ENCODE assay signal across 1 cellular context in the genomic region with DNA sequence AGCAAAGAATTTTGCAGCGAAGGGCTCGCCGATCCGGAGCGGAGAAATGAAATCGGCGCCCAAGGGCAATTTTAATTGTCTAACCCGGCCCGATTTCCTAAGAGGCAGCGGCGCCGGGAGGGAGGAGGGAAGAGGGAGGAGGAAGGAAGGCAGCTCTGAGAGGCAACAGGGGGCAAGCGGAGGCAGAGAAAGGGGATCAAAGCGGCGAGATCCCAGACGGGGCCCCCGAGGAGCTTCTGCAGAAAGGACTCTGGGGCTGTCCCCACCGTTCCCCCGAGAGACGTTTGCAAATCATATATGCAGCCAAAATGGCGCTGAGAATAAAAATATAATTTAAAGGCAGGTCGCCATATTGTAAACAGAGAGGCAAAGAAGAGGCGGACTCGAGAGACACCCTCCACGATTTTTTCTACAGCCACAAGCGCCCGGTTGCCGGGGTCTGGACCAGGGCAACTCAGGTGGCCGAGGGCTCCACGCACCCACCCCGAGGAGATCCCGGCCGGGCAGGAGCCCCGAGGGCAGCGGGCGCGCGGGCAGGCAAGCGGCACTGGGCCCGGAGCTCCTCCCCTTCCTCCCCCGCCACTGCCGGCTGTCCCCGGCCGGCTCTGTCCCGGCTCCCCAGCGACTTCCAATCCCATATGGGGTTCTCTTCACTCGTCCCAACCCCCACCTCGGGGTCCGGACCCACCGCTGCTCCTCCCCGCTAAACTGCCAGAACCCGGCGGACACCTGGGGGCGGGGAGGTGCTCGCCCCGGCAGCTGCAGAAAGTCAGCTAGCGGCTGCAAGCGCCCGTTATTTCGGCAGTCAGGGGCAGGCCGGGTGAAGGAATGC.
TF ChIP-seq lines count a peak whose summit lies in the region.

No MANE protein-coding gene starts in this region.

TF ChIP-seq in HepG2, 621 proteins besides CTCF, POLR2A, EP300 and RAD21 (continued from another document and continues in another):
- TF ChIP-seq ARID4A (CRISPR knock-in tag; IDR thresholded peaks at IDR 0.05; ENCODE audit: borderline replicate concordance) (peak; percentile 72), FOXC1 (CRISPR knock-in tag; IDR thresholded peaks at IDR 0.05; ENCODE audit: borderline replicate concordance) (peak; percentile 58; the same call in 1 of the 2 replicates), NRL (CRISPR knock-in tag; IDR thresholded peaks at IDR 0.05; ENCODE audit: borderline replicate concordance) (no peak), ZNF30 (CRISPR knock-in tag; IDR thresholded peaks at IDR 0.05) (no peak), KLF6 (CRISPR knock-in tag; IDR thresholded peaks at IDR 0.05) (no peak), ZNF34 (CRISPR knock-in tag; IDR thresholded peaks at IDR 0.05; ENCODE audit: borderline replicate concordance) (no peak), MYC (CRISPR knock-in tag; IDR thresholded peaks at IDR 0.05; ENCODE audit: borderline replicate concordance) (peak; percentile 29; the same call in 1 of the 2 replicates), HDAC1 (CRISPR knock-in tag; IDR thresholded peaks at IDR 0.05) (peak; percentile 22; the same call in 1 of the 2 replicates), REXO4 (CRISPR knock-in tag; IDR thresholded peaks at IDR 0.05; ENCODE audit: borderline replicate concordance) (no peak), ZFX (CRISPR knock-in tag; IDR thresholded peaks at IDR 0.05; ENCODE audit: low read depth) (peak; percentile 24; the same call in 1 of the 2 replicates), BHLHE40 (IDR thresholded peaks at IDR 0.05; ENCODE audit: low read length) (no peak), ZNF782 (CRISPR knock-in tag; IDR thresholded peaks at IDR 0.05; ENCODE audit: borderline replicate concordance) (0 out of 2 replicates have a peak, but pooled peaks have one; percentile 5), PCBP1 (IDR thresholded peaks at IDR 0.05; ENCODE audit: borderline replicate concordance, low read depth, low read length) (0 out of 2 replicates have a peak, but pooled peaks have one; percentile 3), NAIF1 (CRISPR knock-in tag; IDR thresholded peaks at IDR 0.05; ENCODE audit: borderline replicate concordance) (0 out of 2 replicates have a peak, but pooled peaks have one; percentile 2), ZNF292 (CRISPR knock-in tag; IDR thresholded peaks at IDR 0.05; ENCODE audit: borderline replicate concordance, low read depth) (peak; percentile 30; the same call in 1 of the 2 replicates), SAP130 (CRISPR knock-in tag; IDR thresholded peaks at IDR 0.05; ENCODE audit: low read depth) (0 out of 2 replicates have a peak, but pooled peaks have one; percentile 26), ZNF720 (CRISPR knock-in tag; IDR thresholded peaks at IDR 0.05) (no peak), RNF2 (conservative IDR thresholded peaks at IDR 0.05; ENCODE audit: low read depth) (no peak)
- TF ChIP-seq, protein P1, sequence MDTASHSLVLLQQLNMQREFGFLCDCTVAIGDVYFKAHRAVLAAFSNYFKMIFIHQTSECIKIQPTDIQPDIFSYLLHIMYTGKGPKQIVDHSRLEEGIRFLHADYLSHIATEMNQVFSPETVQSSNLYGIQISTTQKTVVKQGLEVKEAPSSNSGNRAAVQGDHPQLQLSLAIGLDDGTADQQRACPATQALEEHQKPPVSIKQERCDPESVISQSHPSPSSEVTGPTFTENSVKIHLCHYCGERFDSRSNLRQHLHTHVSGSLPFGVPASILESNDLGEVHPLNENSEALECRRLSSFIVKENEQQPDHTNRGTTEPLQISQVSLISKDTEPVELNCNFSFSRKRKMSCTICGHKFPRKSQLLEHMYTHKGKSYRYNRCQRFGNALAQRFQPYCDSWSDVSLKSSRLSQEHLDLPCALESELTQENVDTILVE (CRISPR knock-in tag; IDR thresholded peaks at IDR 0.05): 0 out of 2 replicates have a peak, but pooled peaks have one; percentile 25
- TF ChIP-seq, protein P2, sequence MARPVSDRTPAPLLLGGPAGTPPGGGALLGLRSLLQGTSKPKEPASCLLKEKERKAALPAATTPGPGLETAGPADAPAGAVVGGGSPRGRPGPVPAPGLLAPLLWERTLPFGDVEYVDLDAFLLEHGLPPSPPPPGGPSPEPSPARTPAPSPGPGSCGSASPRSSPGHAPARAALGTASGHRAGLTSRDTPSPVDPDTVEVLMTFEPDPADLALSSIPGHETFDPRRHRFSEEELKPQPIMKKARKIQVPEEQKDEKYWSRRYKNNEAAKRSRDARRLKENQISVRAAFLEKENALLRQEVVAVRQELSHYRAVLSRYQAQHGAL (CRISPR knock-in tag; IDR thresholded peaks at IDR 0.05; ENCODE audit: not compliant biosample characterization): no peak
- TF ChIP-seq, protein P3, sequence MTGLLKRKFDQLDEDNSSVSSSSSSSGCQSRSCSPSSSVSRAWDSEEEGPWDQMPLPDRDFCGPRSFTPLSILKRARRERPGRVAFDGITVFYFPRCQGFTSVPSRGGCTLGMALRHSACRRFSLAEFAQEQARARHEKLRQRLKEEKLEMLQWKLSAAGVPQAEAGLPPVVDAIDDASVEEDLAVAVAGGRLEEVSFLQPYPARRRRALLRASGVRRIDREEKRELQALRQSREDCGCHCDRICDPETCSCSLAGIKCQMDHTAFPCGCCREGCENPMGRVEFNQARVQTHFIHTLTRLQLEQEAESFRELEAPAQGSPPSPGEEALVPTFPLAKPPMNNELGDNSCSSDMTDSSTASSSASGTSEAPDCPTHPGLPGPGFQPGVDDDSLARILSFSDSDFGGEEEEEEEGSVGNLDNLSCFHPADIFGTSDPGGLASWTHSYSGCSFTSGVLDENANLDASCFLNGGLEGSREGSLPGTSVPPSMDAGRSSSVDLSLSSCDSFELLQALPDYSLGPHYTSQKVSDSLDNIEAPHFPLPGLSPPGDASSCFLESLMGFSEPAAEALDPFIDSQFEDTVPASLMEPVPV (CRISPR knock-in tag; IDR thresholded peaks at IDR 0.05): 0 out of 2 replicates have a peak, but pooled peaks have one; percentile 29
- TF ChIP-seq, protein P4, sequence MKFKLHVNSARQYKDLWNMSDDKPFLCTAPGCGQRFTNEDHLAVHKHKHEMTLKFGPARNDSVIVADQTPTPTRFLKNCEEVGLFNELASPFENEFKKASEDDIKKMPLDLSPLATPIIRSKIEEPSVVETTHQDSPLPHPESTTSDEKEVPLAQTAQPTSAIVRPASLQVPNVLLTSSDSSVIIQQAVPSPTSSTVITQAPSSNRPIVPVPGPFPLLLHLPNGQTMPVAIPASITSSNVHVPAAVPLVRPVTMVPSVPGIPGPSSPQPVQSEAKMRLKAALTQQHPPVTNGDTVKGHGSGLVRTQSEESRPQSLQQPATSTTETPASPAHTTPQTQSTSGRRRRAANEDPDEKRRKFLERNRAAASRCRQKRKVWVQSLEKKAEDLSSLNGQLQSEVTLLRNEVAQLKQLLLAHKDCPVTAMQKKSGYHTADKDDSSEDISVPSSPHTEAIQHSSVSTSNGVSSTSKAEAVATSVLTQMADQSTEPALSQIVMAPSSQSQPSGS (CRISPR knock-in tag; IDR thresholded peaks at IDR 0.05): no peak
- TF ChIP-seq, protein P5, sequence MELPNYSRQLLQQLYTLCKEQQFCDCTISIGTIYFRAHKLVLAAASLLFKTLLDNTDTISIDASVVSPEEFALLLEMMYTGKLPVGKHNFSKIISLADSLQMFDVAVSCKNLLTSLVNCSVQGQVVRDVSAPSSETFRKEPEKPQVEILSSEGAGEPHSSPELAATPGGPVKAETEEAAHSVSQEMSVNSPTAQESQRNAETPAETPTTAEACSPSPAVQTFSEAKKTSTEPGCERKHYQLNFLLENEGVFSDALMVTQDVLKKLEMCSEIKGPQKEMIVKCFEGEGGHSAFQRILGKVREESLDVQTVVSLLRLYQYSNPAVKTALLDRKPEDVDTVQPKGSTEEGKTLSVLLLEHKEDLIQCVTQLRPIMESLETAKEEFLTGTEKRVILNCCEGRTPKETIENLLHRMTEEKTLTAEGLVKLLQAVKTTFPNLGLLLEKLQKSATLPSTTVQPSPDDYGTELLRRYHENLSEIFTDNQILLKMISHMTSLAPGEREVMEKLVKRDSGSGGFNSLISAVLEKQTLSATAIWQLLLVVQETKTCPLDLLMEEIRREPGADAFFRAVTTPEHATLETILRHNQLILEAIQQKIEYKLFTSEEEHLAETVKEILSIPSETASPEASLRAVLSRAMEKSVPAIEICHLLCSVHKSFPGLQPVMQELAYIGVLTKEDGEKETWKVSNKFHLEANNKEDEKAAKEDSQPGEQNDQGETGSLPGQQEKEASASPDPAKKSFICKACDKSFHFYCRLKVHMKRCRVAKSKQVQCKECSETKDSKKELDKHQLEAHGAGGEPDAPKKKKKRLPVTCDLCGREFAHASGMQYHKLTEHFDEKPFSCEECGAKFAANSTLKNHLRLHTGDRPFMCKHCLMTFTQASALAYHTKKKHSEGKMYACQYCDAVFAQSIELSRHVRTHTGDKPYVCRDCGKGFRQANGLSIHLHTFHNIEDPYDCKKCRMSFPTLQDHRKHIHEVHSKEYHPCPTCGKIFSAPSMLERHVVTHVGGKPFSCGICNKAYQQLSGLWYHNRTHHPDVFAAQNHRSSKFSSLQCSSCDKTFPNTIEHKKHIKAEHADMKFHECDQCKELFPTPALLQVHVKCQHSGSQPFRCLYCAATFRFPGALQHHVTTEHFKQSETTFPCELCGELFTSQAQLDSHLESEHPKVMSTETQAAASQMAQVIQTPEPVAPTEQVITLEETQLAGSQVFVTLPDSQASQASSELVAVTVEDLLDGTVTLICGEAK (IDR thresholded peaks at IDR 0.05): no peak
- TF ChIP-seq, protein P5 (CRISPR knock-in tag; IDR thresholded peaks at IDR 0.05): 0 out of 2 replicates have a peak, but pooled peaks have one; percentile 8
- TF ChIP-seq, protein P6, sequence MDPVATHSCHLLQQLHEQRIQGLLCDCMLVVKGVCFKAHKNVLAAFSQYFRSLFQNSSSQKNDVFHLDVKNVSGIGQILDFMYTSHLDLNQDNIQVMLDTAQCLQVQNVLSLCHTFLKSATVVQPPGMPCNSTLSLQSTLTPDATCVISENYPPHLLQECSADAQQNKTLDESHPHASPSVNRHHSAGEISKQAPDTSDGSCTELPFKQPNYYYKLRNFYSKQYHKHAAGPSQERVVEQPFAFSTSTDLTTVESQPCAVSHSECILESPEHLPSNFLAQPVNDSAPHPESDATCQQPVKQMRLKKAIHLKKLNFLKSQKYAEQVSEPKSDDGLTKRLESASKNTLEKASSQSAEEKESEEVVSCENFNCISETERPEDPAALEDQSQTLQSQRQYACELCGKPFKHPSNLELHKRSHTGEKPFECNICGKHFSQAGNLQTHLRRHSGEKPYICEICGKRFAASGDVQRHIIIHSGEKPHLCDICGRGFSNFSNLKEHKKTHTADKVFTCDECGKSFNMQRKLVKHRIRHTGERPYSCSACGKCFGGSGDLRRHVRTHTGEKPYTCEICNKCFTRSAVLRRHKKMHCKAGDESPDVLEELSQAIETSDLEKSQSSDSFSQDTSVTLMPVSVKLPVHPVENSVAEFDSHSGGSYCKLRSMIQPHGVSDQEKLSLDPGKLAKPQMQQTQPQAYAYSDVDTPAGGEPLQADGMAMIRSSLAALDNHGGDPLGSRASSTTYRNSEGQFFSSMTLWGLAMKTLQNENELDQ (CRISPR knock-in tag; IDR thresholded peaks at IDR 0.05; ENCODE audit: borderline replicate concordance): no peak
